Comparison of ENCODE assay signal across 11 cellular contexts in the genomic region with DNA sequence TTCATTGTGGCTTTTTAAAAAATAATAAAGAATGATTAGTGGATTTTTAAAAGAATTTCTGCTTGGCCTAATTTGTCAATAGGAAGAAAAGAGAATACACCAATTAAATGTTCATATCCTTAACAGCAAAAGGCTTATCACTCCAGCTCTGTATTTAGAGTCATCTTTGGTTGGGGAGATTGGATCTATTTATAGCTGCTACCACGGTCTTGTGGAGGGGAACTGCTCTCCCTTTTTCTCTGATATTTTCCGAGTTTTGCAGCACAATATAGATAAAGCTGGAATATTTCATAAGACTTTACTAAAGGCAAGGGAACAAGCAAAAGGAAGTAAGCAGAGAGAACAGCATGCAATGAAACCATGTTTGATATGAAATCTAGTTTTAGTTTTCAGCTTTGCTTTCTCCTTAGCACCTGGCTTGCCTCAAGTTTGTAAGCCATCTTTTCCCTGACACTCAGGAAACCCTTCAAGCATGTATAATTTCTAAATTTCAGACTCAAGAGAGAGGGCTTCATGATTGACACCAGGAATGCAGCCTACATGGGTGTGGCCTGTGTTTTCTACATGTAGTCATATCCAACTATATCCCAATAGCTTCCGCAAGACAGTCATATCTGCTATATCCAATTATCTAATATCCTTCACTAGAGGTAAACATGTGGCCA. TPM values are rescaled to one million over a fixed set of nuclear protein-coding genes. Genes with fewer than 3 reads are reported as not detected.
A peak's percentile ranks its signal among the peaks of the same experiment; 100 is the strongest.
DNase-seq lines count a peak whose midpoint lies in the region; ATAC-seq, FAIRE-seq and TF ChIP-seq lines count a peak whose summit lies in the region.
"Had no signal": no experiment of that assay in that cellular context is flagged by ENCODE, and none has a peak within 500 bp of the region (broad histone marks: within the 10 kb centered on the region; RNA-seq: fewer than 3 reads in every experiment).

No MANE protein-coding gene starts in this region.

- ATAC-seq in GM19324 (IDR thresholded peaks at IDR 0.05; ENCODE audit: low FRiP score, unreplicated experiment) = peak; percentile 61
- ATAC-seq in HG02852 (IDR thresholded peaks at IDR 0.05; ENCODE audit: unreplicated experiment) = peak; percentile 79
- no peak for ATAC-seq in mucosa of descending colon

- H3K9me3 ChIP-seq in mucosa of descending colon = no peaks in the 10 kb centered on the region
- H3K9me3 ChIP-seq: neutrophil had no signal

- DNase-seq in GM06990 (ENCODE audit: extremely low read depth, insufficient read length) (peak; percentile 24), NCI-H2227 (lab: John Stamatoyannopoulos, UW; ENCODE audit: unreplicated experiment) (peak; percentile 41), urothelium cell line (ENCODE audit: low spot score) (no peak), mucosa of descending colon (no peak), foreskin melanocyte (no peak), GM19240 (ENCODE audit: insufficient read length, low spot score) (no peak)
- DNase-seq: NCI-H1436; stimulated activated naive CD4-positive, alpha-beta T cell had no signal

- H3K27me3 ChIP-seq in GM06990 (replicated peaks; ENCODE audit: control insufficient read depth, insufficient read depth, low read length) = no peaks in the 10 kb centered on the region
- H3K27me3 ChIP-seq: neutrophil had no signal

- H3K36me3 ChIP-seq in GM06990 (ENCODE audit: control insufficient read depth, insufficient read depth, low read length) (peaks cover 5% of the 10 kb centered on the region), mucosa of descending colon (ENCODE audit: low read depth) (no peaks in the 10 kb centered on the region)
- H3K36me3 ChIP-seq: neutrophil had no signal

- no peak for FAIRE-seq in urothelium cell line (lab: Jason Lieb, UNC)

- intact Hi-C loops in mucosa of descending colon (cut with DNase I, micrococcal nuclease) = no loop called here

- TF ChIP-seq CTCF in GM06990 (IDR thresholded peaks at IDR 0.05; ENCODE audit: insufficient read depth, low read length, poor library complexity, severe bottlenecking) (no peak), mucosa of descending colon (IDR thresholded peaks at IDR 0.05) (no peak)

- no peak overlapping the region for H3K4me3 ChIP-seq in GM06990 (replicated peaks; ENCODE audit: low read depth, low read length)
- no peak overlapping the region for H3K4me3 ChIP-seq in mucosa of descending colon

- H3K4me1 ChIP-seq in mucosa of descending colon (ENCODE audit: low read depth) = no peaks in the 10 kb centered on the region

RNA-seq across cellular contexts. Expression of a gene that starts 35.2 kb away (rescaled TPM):
- total RNA-seq in mucosa of descending colon = 1 to 10 TPM; 3.0 to 9.4 (median 3.3) TPM

RNA-seq across cellular contexts. Expression of a gene that starts 52.2 kb away (rescaled TPM):
- 10 to 100 TPM; 64.4 to 92.1 (median 90.6) TPM for total RNA-seq in mucosa of descending colon

Comparison
In these comparisons a context has a peak if more than half of its experiments do, and no peak if none do; other contexts are left out.
1. DNase-seq: peak in GM06990 (single experiment) and NCI-H2227 (single experiment); none in urothelium cell line (single experiment), mucosa of descending colon (0 of 3), foreskin melanocyte (single experiment) and GM19240 (single experiment).